In genomic region chr22:20774882-20775281, GRCh38 we compare ENCODE assay signal across 33 cellular contexts. TPM values are rescaled to one million over a fixed set of nuclear protein-coding genes. Genes with fewer than 3 reads are reported as not detected.
"Had no signal": no experiment of that assay in that cellular context is flagged by ENCODE, and none has a peak within 500 bp of the region (broad histone marks: within the 10 kb centered on the region; RNA-seq: fewer than 3 reads in every experiment).

No MANE protein-coding gene starts in this region.

- H3K9me3 ChIP-seq: adrenal gland had no signal

- ATAC-seq: activated CD8-positive, alpha-beta T cell treated with anti-CD3 and anti-CD28 coated beads for 36 hours; activated naive CD4-positive, alpha-beta T cell treated with anti-CD3 and anti-CD28 coated beads, Interleukin-2, amount 50 U/mL, for 72 hours; activated T-cell treated with anti-CD3 and anti-CD28 coated beads, Interleukin-2, amount 50 U/mL, for 72 hours; activated T-helper 17 cell treated with anti-CD3 and anti-CD28 coated beads, Interleukin-2, amount 50 U/mL, for 72 hours had no signal

- H3K4me3 Mint-ChIP-seq: activated CD4-positive, alpha-beta T cell treated with anti-CD3 and anti-CD28 coated beads, Interleukin-2, amount 10 ng/mL, durations not matched to agents 24 days and 14 days; activated CD8-positive, alpha-beta T cell treated with anti-CD3 and anti-CD28 coated beads for 36 hours; activated naive CD4-positive, alpha-beta T cell treated with anti-CD3 and anti-CD28 coated beads for 36 hours; activated T-cell treated with anti-CD3 and anti-CD28 coated beads, Interleukin-2, amount 50 U/mL, for 72 hours; activated T-helper 17 cell treated with anti-CD3 and anti-CD28 coated beads, Interleukin-2, amount 50 U/mL, for 72 hours; brain; central memory CD8-positive, alpha-beta T cell had no signal

- H2AFZ ChIP-seq: PC-9 had no signal

- H3K27ac ChIP-seq: adrenal gland, KMS-11, PC-9 had no signal

- H3K27me3 Mint-ChIP-seq: activated CD4-positive, alpha-beta T cell treated with anti-CD3 and anti-CD28 coated beads, Interleukin-2, amount 10 ng/mL, durations not matched to agents 24 days and 14 days; activated CD8-positive, alpha-beta T cell treated with anti-CD3 and anti-CD28 coated beads for 36 hours; activated T-helper 17 cell treated with anti-CD3 and anti-CD28 coated beads, Interleukin-2, amount 50 U/mL, for 72 hours; brain; central memory CD8-positive, alpha-beta T cell had no signal

- H3K27ac Mint-ChIP-seq: activated CD4-positive, alpha-beta T cell treated with anti-CD3 and anti-CD28 coated beads, Interleukin-2, amount 10 ng/mL, durations not matched to agents 24 days and 14 days; activated CD8-positive, alpha-beta T cell treated with anti-CD3 and anti-CD28 coated beads for 36 hours; activated naive CD4-positive, alpha-beta T cell treated with anti-CD3 and anti-CD28 coated beads for 36 hours; activated naive CD4-positive, alpha-beta T cell treated with anti-CD3 and anti-CD28 coated beads, Interleukin-2, amount 50 U/mL, for 72 hours; activated T-cell treated with anti-CD3 and anti-CD28 coated beads, Interleukin-2, amount 50 U/mL, for 72 hours; brain had no signal

- DNase-seq: activated CD4-positive, alpha-beta T cell treated with anti-CD3 and anti-CD28 coated beads, Interleukin-2, amount 10 ng/mL, durations not matched to agents 24 days and 14 days; activated CD4-positive, alpha-beta T cell treated with anti-CD3 and anti-CD28 coated beads, Interleukin-2, amount 50 U/mL, for 4 hours; activated CD8-positive, alpha-beta T cell treated with anti-CD3 and anti-CD28 coated beads for 36 hours; activated gamma-delta T cell; activated naive CD4-positive, alpha-beta T cell treated with anti-CD3 and anti-CD28 coated beads for 36 hours; activated T-cell treated with anti-CD3 and anti-CD28 coated beads, Interleukin-2, amount 50 U/mL, for 1 hour; activated T-cell treated with anti-CD3 and anti-CD28 coated beads, Interleukin-2, amount 50 U/mL, for 72 hours; adrenal gland; MM.1S; NCI-H1092 treated with DMSO at 0.1 percent for 48 hours; NCI-H1417; NCI-H146; NCI-H187; NCI-H2029 treated with DMSO at 0.1 percent for 48 hours; NCI-H2107; NCI-H2171; NCI-H510A; NCI-H526; NCI-H748 treated with DMSO at 0.1 percent for 48 hours; PC-9; Right ventricle myocardium superior; SW 1271; T-helper 1 cell; T-helper 2 cell; T1000 had no signal

- H3K4me1 Mint-ChIP-seq: activated T-helper 17 cell treated with anti-CD3 and anti-CD28 coated beads, Interleukin-2, amount 50 U/mL, for 72 hours; central memory CD8-positive, alpha-beta T cell had no signal

- H3K4me3 ChIP-seq: adrenal gland, PC-9 had no signal

- H3K4me2 ChIP-seq: KMS-11, PC-9 had no signal

- H3K9me3 Mint-ChIP-seq: activated CD4-positive, alpha-beta T cell treated with anti-CD3 and anti-CD28 coated beads, Interleukin-2, amount 10 ng/mL, durations not matched to agents 24 days and 14 days; activated CD8-positive, alpha-beta T cell treated with anti-CD3 and anti-CD28 coated beads for 36 hours; activated naive CD4-positive, alpha-beta T cell treated with anti-CD3 and anti-CD28 coated beads for 36 hours; activated naive CD4-positive, alpha-beta T cell treated with anti-CD3 and anti-CD28 coated beads, Interleukin-2, amount 50 U/mL, for 72 hours; activated T-cell treated with anti-CD3 and anti-CD28 coated beads, Interleukin-2, amount 50 U/mL, for 72 hours; activated T-helper 17 cell treated with anti-CD3 and anti-CD28 coated beads, Interleukin-2, amount 50 U/mL, for 72 hours; brain; central memory CD8-positive, alpha-beta T cell had no signal

- H3K9ac ChIP-seq: KMS-11 had no signal

- H3K27me3 ChIP-seq: adrenal gland had no signal

RNA-seq across cellular contexts. Expression of gene SERPIND1, which starts 1.0 kb away (rescaled TPM):
- total RNA-seq: activated CD4-positive, alpha-beta T cell treated with anti-CD3 and anti-CD28 coated beads, Interleukin-2, amount 10 ng/mL, durations not matched to agents 24 days and 14 days; activated CD8-positive, alpha-beta memory T cell treated with anti-CD3 and anti-CD28 coated beads for 36 hours; activated CD8-positive, alpha-beta T cell treated with anti-CD3 and anti-CD28 coated beads for 36 hours; activated naive CD4-positive, alpha-beta T cell treated with anti-CD3 and anti-CD28 coated beads for 36 hours; activated naive CD4-positive, alpha-beta T cell treated with anti-CD3 and anti-CD28 coated beads, Interleukin-2, amount 50 U/mL, for 72 hours; activated T-cell treated with anti-CD3 and anti-CD28 coated beads, Interleukin-2, amount 50 U/mL, for 72 hours; bronchial epithelial cell; OCI-LY7; PC-9 had no signal
